ENCODE assay signal across 19 cellular contexts in genomic region chr12:57504033-57504432, GRCh38. TPM values are rescaled to one million over a fixed set of nuclear protein-coding genes. Genes with fewer than 3 reads are reported as not detected.
"Had no signal": no experiment of that assay in that cellular context is flagged by ENCODE, and none has a peak within 500 bp of the region (broad histone marks: within the 10 kb centered on the region; RNA-seq: fewer than 3 reads in every experiment).

No MANE protein-coding gene starts in this region.

- H3K4me3 ChIP-seq: heart left ventricle, lower lobe of right lung, pancreas, transverse colon had no signal

- H3K27ac ChIP-seq: epithelial cell of prostate, heart left ventricle, lower lobe of right lung, pancreas, transverse colon had no signal

- H3K9me3 ChIP-seq: heart left ventricle, lower lobe of right lung, pancreas, transverse colon had no signal

- H3K4me3 Mint-ChIP-seq: activated naive CD4-positive, alpha-beta T cell treated with anti-CD3 and anti-CD28 coated beads, Interleukin-2, amount 50 U/mL, for 24 hours; brain; central memory CD8-positive, alpha-beta T cell; stimulated activated memory B cell treated with anti-CD40 and anti-IgM and Interleukin-4, amounts not matched to agents 10 μg/mL and 1 μg/mL and 100 μg/mL, for 72 hours had no signal

- H3K4me1 Mint-ChIP-seq: brain; central memory CD8-positive, alpha-beta T cell; stimulated activated memory B cell treated with anti-CD40 and anti-IgM and Interleukin-4, amounts not matched to agents 10 μg/mL and 1 μg/mL and 100 μg/mL, for 72 hours had no signal

- FAIRE-seq: frontal cortex, pancreas had no signal

- H3K27me3 Mint-ChIP-seq: activated naive CD4-positive, alpha-beta T cell treated with anti-CD3 and anti-CD28 coated beads, Interleukin-2, amount 50 U/mL, for 24 hours; brain; central memory CD8-positive, alpha-beta T cell; stimulated activated memory B cell treated with anti-CD40 and anti-IgM and Interleukin-4, amounts not matched to agents 10 μg/mL and 1 μg/mL and 100 μg/mL, for 72 hours had no signal

- H3K27ac Mint-ChIP-seq: activated naive CD4-positive, alpha-beta T cell treated with anti-CD3 and anti-CD28 coated beads, Interleukin-2, amount 50 U/mL, for 24 hours; activated T-helper 2 cell treated with anti-CD3 and anti-CD28 coated beads, Interferon-gamma antibody, Interleukin-2, Interleukin-4, amounts not matched to agents 10 μg/mL and 5 μg/mL and 100 μg/mL, durations not matched to agents 14 hours and 24 hours and 36 hours; stimulated activated memory B cell treated with anti-CD40 and anti-IgM and Interleukin-4, amounts not matched to agents 10 μg/mL and 1 μg/mL and 100 μg/mL, for 72 hours had no signal

- DNase-seq: activated CD4-positive, alpha-beta T cell treated with anti-CD3 and anti-CD28 coated beads for 4 hours; activated CD8-positive, alpha-beta memory T cell treated with anti-CD3 and anti-CD28 coated beads, Interleukin-2, amount 50 U/mL, for 48 hours; effector memory CD4-positive, alpha-beta T cell; heart left ventricle; left colon; lower lobe of right lung; stimulated activated CD4-positive, alpha-beta T cell treated with anti-CD3 and anti-CD28 coated beads, Interleukin-2, amount 100 ng/mL, for 48 hours; substantia nigra; transverse colon had no signal

- H3K4me1 ChIP-seq: heart left ventricle, lower lobe of right lung, pancreas, transverse colon had no signal

- H3K27me3 ChIP-seq: heart left ventricle, pancreas, transverse colon had no signal

- ATAC-seq: heart left ventricle; left colon; lower lobe of right lung; pancreas; SK-N-SH treated with all-trans-retinoic acid at 6 μM for 48 hours; stimulated activated memory B cell treated with anti-CD40 and anti-IgM and Interleukin-4, amounts not matched to agents 10 μg/mL and 1 μg/mL and 100 μg/mL, for 72 hours had no signal

- H3K9me3 Mint-ChIP-seq: activated naive CD4-positive, alpha-beta T cell treated with anti-CD3 and anti-CD28 coated beads, Interleukin-2, amount 50 U/mL, for 24 hours; activated T-helper 2 cell treated with anti-CD3 and anti-CD28 coated beads, Interferon-gamma antibody, Interleukin-2, Interleukin-4, amounts not matched to agents 10 μg/mL and 5 μg/mL and 100 μg/mL, durations not matched to agents 14 hours and 24 hours and 36 hours; central memory CD8-positive, alpha-beta T cell; stimulated activated memory B cell treated with anti-CD40 and anti-IgM and Interleukin-4, amounts not matched to agents 10 μg/mL and 1 μg/mL and 100 μg/mL, for 72 hours had no signal

RNA-seq across cellular contexts. Expression of gene ARHGAP9, which starts 24.4 kb away (rescaled TPM):
- total RNA-seq: renal cortical epithelial cell had no signal
